1 cellular context compared by ENCODE assay signal in the genomic region with DNA sequence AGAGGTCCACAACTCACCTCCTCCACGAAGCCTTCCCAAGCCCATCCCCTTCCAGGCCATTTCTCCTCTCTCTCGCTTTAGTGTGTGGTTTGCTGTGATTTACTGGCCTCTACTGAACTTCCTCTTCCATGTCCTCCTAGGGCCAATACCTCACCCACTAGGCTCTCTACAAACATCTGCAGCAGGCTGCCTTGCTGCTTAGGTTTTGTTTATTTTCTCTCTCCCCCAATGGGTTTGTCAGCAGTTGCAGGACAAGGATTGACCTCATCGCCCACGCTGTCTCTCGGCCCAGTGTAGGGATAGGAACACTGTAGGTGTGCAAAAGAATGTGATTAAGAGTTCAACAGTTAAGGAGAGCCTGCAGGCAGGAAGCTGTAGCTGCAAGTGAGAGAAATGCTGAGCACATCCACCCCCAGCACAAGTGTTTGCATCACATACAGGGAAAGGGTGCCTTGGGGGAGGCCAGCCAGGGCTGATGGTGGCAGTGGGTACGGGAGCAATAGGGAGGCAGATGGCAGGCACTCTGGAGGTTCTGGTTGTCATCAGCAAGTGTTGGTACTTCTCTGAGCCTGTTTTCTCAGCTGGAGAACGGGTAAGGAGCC.
TF ChIP-seq lines count a peak whose summit lies in the region.

No MANE protein-coding gene starts in this region.

TF ChIP-seq in GM23338, 12 proteins besides CTCF, POLR2A, EP300 and RAD21 (continued from another document):
- TF ChIP-seq, protein P1, sequence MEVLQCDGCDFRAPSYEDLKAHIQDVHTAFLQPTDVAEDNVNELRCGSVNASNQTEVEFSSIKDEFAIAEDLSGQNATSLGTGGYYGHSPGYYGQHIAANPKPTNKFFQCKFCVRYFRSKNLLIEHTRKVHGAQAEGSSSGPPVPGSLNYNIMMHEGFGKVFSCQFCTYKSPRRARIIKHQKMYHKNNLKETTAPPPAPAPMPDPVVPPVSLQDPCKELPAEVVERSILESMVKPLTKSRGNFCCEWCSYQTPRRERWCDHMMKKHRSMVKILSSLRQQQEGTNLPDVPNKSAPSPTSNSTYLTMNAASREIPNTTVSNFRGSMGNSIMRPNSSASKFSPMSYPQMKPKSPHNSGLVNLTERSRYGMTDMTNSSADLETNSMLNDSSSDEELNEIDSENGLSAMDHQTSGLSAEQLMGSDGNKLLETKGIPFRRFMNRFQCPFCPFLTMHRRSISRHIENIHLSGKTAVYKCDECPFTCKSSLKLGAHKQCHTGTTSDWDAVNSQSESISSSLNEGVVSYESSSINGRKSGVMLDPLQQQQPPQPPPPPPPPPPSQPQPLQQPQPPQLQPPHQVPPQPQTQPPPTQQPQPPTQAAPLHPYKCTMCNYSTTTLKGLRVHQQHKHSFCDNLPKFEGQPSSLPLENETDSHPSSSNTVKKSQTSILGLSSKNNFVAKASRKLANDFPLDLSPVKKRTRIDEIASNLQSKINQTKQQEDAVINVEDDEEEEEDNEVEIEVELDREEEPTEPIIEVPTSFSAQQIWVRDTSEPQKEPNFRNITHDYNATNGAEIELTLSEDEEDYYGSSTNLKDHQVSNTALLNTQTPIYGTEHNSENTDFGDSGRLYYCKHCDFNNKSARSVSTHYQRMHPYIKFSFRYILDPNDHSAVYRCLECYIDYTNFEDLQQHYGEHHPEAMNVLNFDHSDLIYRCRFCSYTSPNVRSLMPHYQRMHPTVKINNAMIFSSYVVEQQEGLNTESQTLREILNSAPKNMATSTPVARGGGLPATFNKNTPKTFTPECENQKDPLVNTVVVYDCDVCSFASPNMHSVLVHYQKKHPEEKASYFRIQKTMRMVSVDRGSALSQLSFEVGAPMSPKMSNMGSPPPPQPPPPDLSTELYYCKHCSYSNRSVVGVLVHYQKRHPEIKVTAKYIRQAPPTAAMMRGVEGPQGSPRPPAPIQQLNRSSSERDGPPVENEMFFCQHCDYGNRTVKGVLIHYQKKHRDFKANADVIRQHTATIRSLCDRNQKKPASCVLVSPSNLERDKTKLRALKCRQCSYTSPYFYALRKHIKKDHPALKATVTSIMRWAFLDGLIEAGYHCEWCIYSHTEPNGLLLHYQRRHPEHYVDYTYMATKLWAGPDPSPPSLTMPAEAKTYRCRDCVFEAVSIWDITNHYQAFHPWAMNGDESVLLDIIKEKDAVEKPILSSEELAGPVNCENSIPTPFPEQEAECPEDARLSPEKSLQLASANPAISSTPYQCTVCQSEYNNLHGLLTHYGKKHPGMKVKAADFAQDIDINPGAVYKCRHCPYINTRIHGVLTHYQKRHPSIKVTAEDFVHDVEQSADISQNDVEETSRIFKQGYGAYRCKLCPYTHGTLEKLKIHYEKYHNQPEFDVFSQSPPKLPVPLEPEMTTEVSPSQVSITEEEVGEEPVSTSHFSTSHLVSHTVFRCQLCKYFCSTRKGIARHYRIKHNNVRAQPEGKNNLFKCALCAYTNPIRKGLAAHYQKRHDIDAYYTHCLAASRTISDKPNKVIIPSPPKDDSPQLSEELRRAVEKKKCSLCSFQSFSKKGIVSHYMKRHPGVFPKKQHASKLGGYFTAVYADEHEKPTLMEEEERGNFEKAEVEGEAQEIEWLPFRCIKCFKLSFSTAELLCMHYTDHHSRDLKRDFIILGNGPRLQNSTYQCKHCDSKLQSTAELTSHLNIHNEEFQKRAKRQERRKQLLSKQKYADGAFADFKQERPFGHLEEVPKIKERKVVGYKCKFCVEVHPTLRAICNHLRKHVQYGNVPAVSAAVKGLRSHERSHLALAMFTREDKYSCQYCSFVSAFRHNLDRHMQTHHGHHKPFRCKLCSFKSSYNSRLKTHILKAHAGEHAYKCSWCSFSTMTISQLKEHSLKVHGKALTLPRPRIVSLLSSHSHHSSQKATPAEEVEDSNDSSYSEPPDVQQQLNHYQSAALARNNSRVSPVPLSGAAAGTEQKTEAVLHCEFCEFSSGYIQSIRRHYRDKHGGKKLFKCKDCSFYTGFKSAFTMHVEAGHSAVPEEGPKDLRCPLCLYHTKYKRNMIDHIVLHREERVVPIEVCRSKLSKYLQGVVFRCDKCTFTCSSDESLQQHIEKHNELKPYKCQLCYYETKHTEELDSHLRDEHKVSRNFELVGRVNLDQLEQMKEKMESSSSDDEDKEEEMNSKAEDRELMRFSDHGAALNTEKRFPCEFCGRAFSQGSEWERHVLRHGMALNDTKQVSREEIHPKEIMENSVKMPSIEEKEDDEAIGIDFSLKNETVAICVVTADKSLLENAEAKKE (CRISPR knock-in tag; IDR thresholded peaks at IDR 0.05): no peak
- TF ChIP-seq JUNB (IDR thresholded peaks at IDR 0.05; ENCODE audit: unreplicated experiment) (no peak), ZNF331 (CRISPR knock-in tag; IDR thresholded peaks at IDR 0.05; ENCODE audit: low read depth) (no peak)
